Comparison of ENCODE assay signal across 9 cellular contexts in the genomic region with DNA sequence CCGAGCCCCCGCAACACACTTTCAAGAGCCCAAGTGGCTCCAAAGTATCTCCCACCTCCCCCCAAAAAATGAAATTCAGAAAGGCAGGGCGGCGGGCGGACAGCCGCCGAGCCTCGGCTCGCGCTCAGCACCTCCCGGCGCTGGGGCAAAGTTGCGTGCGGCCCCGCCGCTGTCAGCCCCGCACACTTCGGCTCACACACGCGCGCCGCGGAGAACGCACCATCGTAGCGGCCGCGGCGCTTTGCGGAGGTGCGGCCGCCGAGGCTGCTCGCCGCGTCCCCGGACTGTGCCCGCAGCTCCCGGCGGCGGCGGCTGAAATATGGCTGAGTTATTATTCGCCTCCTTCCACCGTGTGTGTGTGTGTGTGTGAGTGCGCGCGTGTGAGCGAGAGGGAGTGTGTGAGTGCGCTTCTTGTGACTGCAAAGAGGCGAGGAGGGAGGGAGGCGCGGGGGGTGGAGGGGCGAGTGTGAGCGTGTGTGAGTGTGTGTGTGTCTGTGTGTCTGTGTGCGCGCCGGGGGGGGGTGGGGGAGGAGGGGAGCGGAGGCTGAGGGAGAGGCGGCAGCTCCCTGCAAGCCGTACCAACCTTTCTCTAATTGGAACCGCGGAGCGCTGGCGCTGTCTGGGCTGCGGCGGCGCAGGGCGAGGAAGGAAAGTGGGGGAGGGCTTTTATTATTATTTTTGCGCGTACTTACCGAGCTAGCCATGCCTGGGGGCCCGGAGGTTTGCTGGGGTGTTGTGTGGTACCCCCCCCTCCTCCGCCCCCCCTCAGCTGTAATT. TPM values are rescaled to one million over a fixed set of nuclear protein-coding genes. Genes with fewer than 3 reads are reported as not detected.
A peak's percentile ranks its signal among the peaks of the same experiment; 100 is the strongest.
DNase-seq lines count a peak whose midpoint lies in the region; ATAC-seq, FAIRE-seq and TF ChIP-seq lines count a peak whose summit lies in the region.
"Had no signal": no experiment of that assay in that cellular context is flagged by ENCODE, and none has a peak within 500 bp of the region (broad histone marks: within the 10 kb centered on the region; RNA-seq: fewer than 3 reads in every experiment).

No MANE protein-coding gene starts in this region.

- no peak for FAIRE-seq in small intestine (lab: Jason Lieb, UNC)
- FAIRE-seq: colon had no signal

- no peaks in the 10 kb centered on the region for H3K36me3 ChIP-seq in Loucy (ENCODE audit: insufficient read depth, low read length)
- H3K36me3 ChIP-seq in mammary epithelial cell (ENCODE audit: insufficient read depth, low read length) = no peaks in the 10 kb centered on the region
- H3K36me3 ChIP-seq in small intestine (ENCODE audit: control insufficient read depth in 2 of 2, insufficient read depth in 2 of 2, low read length in 2 of 2) = no peaks in the 10 kb centered on the region

- intact Hi-C loops in mammary epithelial cell (cut with micrococcal nuclease) = loop anchor here (1.0 to 5.0 kb wide), 9 partner anchors 63 to 695 kb away; no protein-coding TSS in a partner anchor

- no TSS peak for BruUV-seq in mammary epithelial cell (replicated peaks; lab: Mats Ljungman, UMichigan)

- CTCF ChIA-PET in mammary epithelial cell (lab: Charles Lee; ENCODE audit: low non-redundant PET) = interaction anchor here (0.6 to 0.7 kb wide), 4 partner anchors 143 to 606 kb away, joined by 3 to 33 read pairs (median 4); no protein-coding TSS in a partner anchor

- no peaks in the 10 kb centered on the region for H3K9me2 ChIP-seq in Loucy (replicated peaks; ENCODE audit: low read depth, low read length)

- H3K4me1 ChIP-seq in Loucy (ENCODE audit: insufficient read depth, low read length, poor library complexity, severe bottlenecking) (peaks cover 50% of the 10 kb centered on the region), mammary epithelial cell (ENCODE audit: insufficient read depth, low read length) (peaks cover 33% of the 10 kb centered on the region), small intestine (ENCODE audit: control insufficient read depth in 2 of 2, insufficient read depth in 1 of 2, low read depth in 1 of 2, low read length in 1 of 2) (peaks cover 0 to 2% of the 10 kb centered on the region in 2 donors)

- peaks cover 3% of the 10 kb centered on the region; the same call in 1 of the 2 replicates for H3F3A ChIP-seq in Loucy (ENCODE audit: low read depth)

- H3K4me3 ChIP-seq in Loucy (ENCODE audit: low read length, poor library complexity, severe bottlenecking) (peak overlapping the region; percentile 87), mammary epithelial cell (replicated peaks in 1 of 3; ENCODE audit: insufficient read depth in 1 of 3, low read depth in 2 of 3, low read length in 3 of 3) (peak overlapping the region; percentile 81 to 97 (median 84)), small intestine (ENCODE audit: low read depth in 1 of 2, low read length in 2 of 2) (peak overlapping the region; percentile 61 to 99)

- WGBS in mammary epithelial cell (ENCODE audit: low coverage, missing lambda C conversion rate) = 1% methylated on average over 15 of the region's 73 CpGs
- WGBS in small intestine, 3 donors = 0 to 1% (median 1%) methylated on average over 58 to 73 of the region's 73 CpGs

- DNase-seq in Caki2 (ENCODE audit: low read depth) (peak; percentile 75), mammary epithelial cell (peak; percentile 67), iPS-NIHi7 (ENCODE audit: extremely low spot score) (peak; percentile 57), small intestine (peak; percentile 64), SHP77 (lab: John Stamatoyannopoulos, UW) (no peak)

- H4K20me1 ChIP-seq in Loucy (ENCODE audit: insufficient read depth, low read length, poor library complexity, severe bottlenecking) (peaks cover 39% of the 10 kb centered on the region), mammary epithelial cell (ENCODE audit: insufficient read depth, low read length) (no peaks in the 10 kb centered on the region)

- no peaks in the 10 kb centered on the region for H3K27me3 ChIP-seq in Loucy (ENCODE audit: insufficient read depth, low read length, poor library complexity, severe bottlenecking)
- H3K27me3 ChIP-seq in mammary epithelial cell (ENCODE audit: insufficient read depth, low read length) = no peaks in the 10 kb centered on the region
- H3K27me3 ChIP-seq in small intestine (ENCODE audit: control insufficient read depth in 2 of 2, insufficient read depth in 2 of 2, low read length in 2 of 2) = no peaks in the 10 kb centered on the region

- dilution Hi-C loops in mammary epithelial cell (cut with HindIII; ENCODE audit: low sequenced_read_pairs) = no loop called here

- H3K27ac ChIP-seq in VCaP (peak overlapping the region; percentile 90), mammary epithelial cell (ENCODE audit: insufficient read depth, low read depth, low read length) (peak overlapping the region; percentile 29), small intestine (ENCODE audit: low read depth in 1 of 2, low read length in 1 of 2) (peak overlapping the region; percentile 71 to 91)

- H2AFZ ChIP-seq in Loucy (ENCODE audit: low read length) (peak overlapping the region; percentile 89), mammary epithelial cell (ENCODE audit: low read depth, low read length) (peak overlapping the region; percentile 97)

- no peak for TF ChIP-seq CTCF in Loucy (conservative IDR thresholded peaks at IDR 0.05; ENCODE audit: low read length)
- TF ChIP-seq CTCF in VCaP (conservative IDR thresholded peaks at IDR 0.05) = no peak
- no peak for TF ChIP-seq CTCF in mammary epithelial cell (conservative IDR thresholded peaks at IDR 0.05 in 1 of 2, IDR thresholded peaks at IDR 0.05 in 1 of 2; ENCODE audit: extremely low read depth in 1 of 2, insufficient read depth in 1 of 2, low read depth in 1 of 2, low read length in 2 of 2)

- in situ Hi-C loops in Caki2 (cut with HindIII; ENCODE audit: low pct_unique_long_range_greater_than_20kb, low sequenced_read_pairs) = loop anchor here (10.0 kb wide), 1 partner anchor 267 kb away; no protein-coding TSS in a partner anchor
- in situ Hi-C loops in mammary epithelial cell (cut with MboI; ENCODE audit: low sequenced_read_pairs in 2 of 2) = loop anchor here in 1 of 2 donors (10.0 to 25.0 kb wide), 4 partner anchors 267 to 1134 kb away; no protein-coding TSS in a partner anchor

- H3K9ac ChIP-seq in Loucy (ENCODE audit: low read depth, low read length, poor library complexity, severe bottlenecking) (peak overlapping the region; percentile 85), mammary epithelial cell (ENCODE audit: insufficient read depth, low read length) (peak overlapping the region; percentile 47)

- ATAC-seq in GM21515 (IDR thresholded peaks at IDR 0.05; ENCODE audit: unreplicated experiment) = peak; percentile 12

- no peaks in the 10 kb centered on the region for H3K9me3 ChIP-seq in Loucy (ENCODE audit: insufficient read depth, low read depth, low read length)
- H3K9me3 ChIP-seq in mammary epithelial cell (replicated peaks; ENCODE audit: insufficient read depth, low read length) = no peaks in the 10 kb centered on the region
- H3K9me3 ChIP-seq in small intestine (ENCODE audit: control insufficient read depth, low read depth) = no peaks in the 10 kb centered on the region

- peaks cover 50% of the 10 kb centered on the region for H3K79me2 ChIP-seq in Loucy (ENCODE audit: insufficient read depth, low read length)
- no peaks in the 10 kb centered on the region for H3K79me2 ChIP-seq in mammary epithelial cell (ENCODE audit: insufficient read depth, low read length)

- H3K4me2 ChIP-seq in Loucy (ENCODE audit: low read depth, low read length, poor library complexity, severe bottlenecking) (peak overlapping the region; percentile 97), mammary epithelial cell (ENCODE audit: insufficient read depth, low read depth, low read length) (peak overlapping the region; percentile 99)

RNA-seq across cellular contexts. Expression of a gene that starts 0.6 kb away (rescaled TPM):
- 32.5 and 37.6 TPM in 2 replicates for total RNA-seq in Caki2 (2014; rRNA removed; shearing (Covaris generic); ENCODE audit: low replicate concordance)
- 10 to 100 TPM in 1 of 2 donors, 1 to 10 TPM in 1; 8.8 to 11.7 TPM for total RNA-seq in mammary epithelial cell
- polyA plus RNA-seq in mammary epithelial cell (5.5 TPM), small intestine (10 to 100 TPM in 2 of 3 donors, 1 to 10 TPM in 1; 8.9 to 14.9 (median 13.2) TPM)
- 1.8 TPM for polyA minus RNA-seq in mammary epithelial cell

Comparison
In these comparisons a context has a peak if more than half of its experiments do, and no peak if none do; other contexts are left out.
1. DNase-seq: peak in Caki2 (single experiment), mammary epithelial cell (single experiment), iPS-NIHi7 (single experiment) and small intestine (single experiment); none in SHP77 (0 of 2).
2. H3K27ac ChIP-seq: peak in every context shown above with its lines; median percentile 90 in VCaP; 81 in small intestine; 29 in mammary epithelial cell.
3. Peak in every context shown above with its lines, with median percentiles within 50 percentile points of each other: H3K4me3 ChIP-seq.